7 cellular contexts compared by ENCODE assay signal in the genomic region with DNA sequence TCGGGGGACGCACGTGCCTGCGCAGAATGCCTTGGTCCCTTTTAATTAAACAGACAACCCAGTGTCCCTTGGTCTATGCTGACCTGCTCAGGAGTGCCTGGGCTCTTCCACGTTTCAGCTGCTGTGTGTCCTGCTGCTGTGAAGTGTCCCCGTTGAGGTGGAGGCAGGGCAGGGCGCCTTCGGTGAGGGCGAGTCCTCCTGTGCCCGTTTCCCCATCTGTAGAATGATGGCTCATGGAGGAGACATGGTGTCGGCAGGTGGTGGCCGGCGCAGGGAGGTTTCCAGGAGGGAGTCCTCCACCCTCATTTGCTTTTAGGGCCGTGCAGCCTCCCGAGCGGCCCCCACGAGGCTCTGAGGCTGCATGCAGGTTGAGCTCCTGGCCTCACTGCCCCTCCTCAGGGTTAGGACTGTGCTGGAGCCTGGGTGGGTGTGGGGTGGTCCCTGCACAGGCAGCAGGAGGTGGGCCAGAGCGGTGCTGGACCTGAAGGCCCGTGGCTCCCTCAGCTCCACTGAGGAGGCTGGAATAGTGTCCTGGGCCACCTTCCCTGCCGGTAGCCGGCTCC. TPM values are rescaled to one million over a fixed set of nuclear protein-coding genes. Genes with fewer than 3 reads are reported as not detected.
DNase-seq lines count a peak whose midpoint lies in the region; ATAC-seq and TF ChIP-seq lines count a peak whose summit lies in the region.
"Had no signal": no experiment of that assay in that cellular context is flagged by ENCODE, and none has a peak within 500 bp of the region (broad histone marks: within the 10 kb centered on the region; RNA-seq: fewer than 3 reads in every experiment).

No MANE protein-coding gene starts in this region.

- H3K4me1 Mint-ChIP-seq in activated naive CD4-positive, alpha-beta T cell treated with anti-CD3 and anti-CD28 coated beads, Interleukin-2, amount 10 ng/mL, durations not matched to agents 7 days and 5 days: peaks cover 39% of the 10 kb centered on the region

- no peaks in the 10 kb centered on the region for H3K9me3 Mint-ChIP-seq in activated naive CD4-positive, alpha-beta T cell treated with anti-CD3 and anti-CD28 coated beads, Interleukin-2, amount 10 ng/mL, durations not matched to agents 7 days and 5 days

- H3K36me3 ChIP-seq in upper lobe of right lung: peaks cover 8% of the 10 kb centered on the region

- peaks cover 24% of the 10 kb centered on the region for H3K36me3 Mint-ChIP-seq in activated naive CD4-positive, alpha-beta T cell treated with anti-CD3 and anti-CD28 coated beads, Interleukin-2, amount 10 ng/mL, durations not matched to agents 7 days and 5 days

- H3K27me3 ChIP-seq in upper lobe of right lung: no peaks in the 10 kb centered on the region

- intact Hi-C loops in left colon (cut with DNase I, micrococcal nuclease) (no loop called here), upper lobe of right lung (cut with DNase I) (no loop called here)

- H3K27ac Mint-ChIP-seq in activated naive CD4-positive, alpha-beta T cell treated with anti-CD3 and anti-CD28 coated beads, Interleukin-2, amount 10 ng/mL, durations not matched to agents 7 days and 5 days: peak overlapping the region; percentile 95

- no peak overlapping the region for H3K4me3 ChIP-seq in upper lobe of right lung

- peaks cover 63% of the 10 kb centered on the region for H3K4me1 ChIP-seq in upper lobe of right lung

- no peak for TF ChIP-seq CTCF in upper lobe of right lung (IDR thresholded peaks at IDR 0.05)

- no peak for DNase-seq in activated naive CD4-positive, alpha-beta T cell treated with anti-CD3 and anti-CD28 coated beads, Interleukin-2, amount 10 ng/mL, durations not matched to agents 7 days and 5 days
- DNase-seq in activated naive CD4-positive, alpha-beta T cell treated with Interleukin-2 at 50 U/mL for 16 hours: no peak
- DNase-seq in left colon (peak in 1 of 2 donors; percentile 25), upper lobe of right lung (no peak)
- DNase-seq: NCI-H2171 treated with DMSO at 0.1 percent for 48 hours had no signal

- H3K9me3 ChIP-seq in upper lobe of right lung: no peaks in the 10 kb centered on the region

- peak overlapping the region; percentile 61 for H3K4me3 Mint-ChIP-seq in activated naive CD4-positive, alpha-beta T cell treated with anti-CD3 and anti-CD28 coated beads, Interleukin-2, amount 10 ng/mL, durations not matched to agents 7 days and 5 days

- ATAC-seq in left colon (peak; percentile 1), upper lobe of right lung (no peak), GM18517 (IDR thresholded peaks at IDR 0.05; ENCODE audit: unreplicated experiment) (no peak), GM19328 (IDR thresholded peaks at IDR 0.05; ENCODE audit: unreplicated experiment) (no peak)

- peak overlapping the region; percentile 80 for H3K27ac ChIP-seq in upper lobe of right lung

- no peaks in the 10 kb centered on the region for H3K27me3 Mint-ChIP-seq in activated naive CD4-positive, alpha-beta T cell treated with anti-CD3 and anti-CD28 coated beads, Interleukin-2, amount 10 ng/mL, durations not matched to agents 7 days and 5 days

- CTCF ChIA-PET in activated naive CD4-positive, alpha-beta T cell treated with anti-CD3 and anti-CD28 coated beads, Interleukin-2, amount 10 ng/mL, durations not matched to agents 7 days and 5 days (lab: Charles Lee): interaction anchor here (1.0 to 1.3 kb wide), 5 partner anchors 8 to 351 kb away, joined by 3 to 6 read pairs (median 3); no protein-coding TSS in a partner anchor

RNA-seq across cellular contexts. Expression of a gene that starts 8.8 kb away (rescaled TPM):
- total RNA-seq in left colon: 10 to 100 TPM; 71.8 to 91.8 TPM
- total RNA-seq in upper lobe of right lung: 51.8 TPM

RNA-seq across cellular contexts. Expression of a gene that starts 23.4 kb away (rescaled TPM):
- under 1 TPM; 0.21 to 0.50 TPM for total RNA-seq in left colon
- total RNA-seq in upper lobe of right lung: 1.0 TPM

RNA-seq across cellular contexts. Expression of a gene that starts 27.2 kb away (rescaled TPM):
- total RNA-seq in left colon (100 to 1,000 TPM; 341 to 530 TPM), upper lobe of right lung (126 TPM)

RNA-seq across cellular contexts. Expression of a gene that starts 34.0 kb away (rescaled TPM):
- 100 to 1,000 TPM; 202 to 276 TPM for total RNA-seq in left colon
- 135 TPM for total RNA-seq in upper lobe of right lung

RNA-seq across cellular contexts. Expression of a gene that starts 40.3 kb away (rescaled TPM):
- total RNA-seq in left colon: 10 to 100 TPM; 58.6 to 71.9 TPM
- total RNA-seq in upper lobe of right lung: 125 TPM
